27 cellular contexts compared by ENCODE assay signal in genomic region chr5:1767524-1768282, GRCh38.
"Had no signal": no experiment of that assay in that cellular context is flagged by ENCODE, and none has a peak within 500 bp of the region (broad histone marks: within the 10 kb centered on the region; RNA-seq: fewer than 3 reads in every experiment).

No MANE protein-coding gene starts in this region.

- H3K27me3 ChIP-seq: brain microvascular endothelial cell, cardiac muscle cell, Peyer's patch had no signal

- H3K36me3 ChIP-seq: brain microvascular endothelial cell, cardiac muscle cell, Peyer's patch had no signal

- ATAC-seq: activated T-cell treated with anti-CD3 and anti-CD28 coated beads, Interleukin-2, amount 50 U/mL, for 4 hours; K562; T-helper 17 cell had no signal

- H3K4me3 ChIP-seq: cardiac muscle cell, K562, Peyer's patch had no signal

- H3K27ac ChIP-seq: brain microvascular endothelial cell, cardiac muscle cell, Peyer's patch, RWPE1 had no signal

- H3K4me1 ChIP-seq: Peyer's patch had no signal

- DNase-seq: activated B cell treated with CpG ODN at 0.5 μM for 24 hours; activated CD4-positive, alpha-beta T cell treated with anti-CD3 and anti-CD28 coated beads for 1 hour; activated CD4-positive, alpha-beta T cell treated with anti-CD3 and anti-CD28 coated beads, Interleukin-2, amount 10 ng/mL, durations not matched to agents 24 days and 14 days; activated CD4-positive, alpha-beta T cell treated with anti-CD3 and anti-CD28 coated beads, Interleukin-2, amount 50 U/mL, for 48 hours; activated CD8-positive, alpha-beta memory T cell treated with anti-CD3 and anti-CD28 coated beads for 24 hours; activated effector memory CD4-positive, alpha-beta T cell treated with anti-CD3 and anti-CD28 coated beads, Interleukin-2, amount 50 U/mL, for 16 hours; activated naive CD4-positive, alpha-beta T cell treated with anti-CD3 and anti-CD28 coated beads for 36 hours; activated T-cell treated with anti-CD3 and anti-CD28 coated beads, Interleukin-2, amount 50 U/mL, for 4 hours; amygdala; brain microvascular endothelial cell; Karpas-422; MM.1S; NCI-H1105; NCI-H1436; NCI-H1694 treated with DMSO at 0.1 percent for 48 hours; NCI-H2029 treated with DMSO at 0.1 percent for 48 hours; NCI-H510A treated with DMSO at 0.1 percent for 48 hours; NCI-H69; NK-92 treated with Interleukin-12 subunit alpha and Interleukin-12 subunit beta, amount 100 ng/mL, for 24 hours; OCI-M1; Peyer's patch; SHP77 treated with DMSO at 0.1 percent for 48 hours; T-helper 17 cell; T-helper 9 cell had no signal

- H3K9me3 ChIP-seq: Peyer's patch had no signal
